12 cellular contexts compared by ENCODE assay signal in genomic region chr17:81166033-81166472, GRCh38. TPM values are rescaled to one million over a fixed set of nuclear protein-coding genes. Genes with fewer than 3 reads are reported as not detected.
DNase-seq lines count a peak whose midpoint lies in the region; ATAC-seq and TF ChIP-seq lines count a peak whose summit lies in the region.
"Had no signal": no experiment of that assay in that cellular context is flagged by ENCODE, and none has a peak within 500 bp of the region (broad histone marks: within the 10 kb centered on the region; RNA-seq: fewer than 3 reads in every experiment).

Gene AATK, minus strand, starts transcription at chr17:81166221. Its CDS starts 229 bp downstream, at chr17:81165992.

- H3K4me1 ChIP-seq in iPS-18a (ENCODE audit: control insufficient read depth, low read depth, low read length): no peaks in the 10 kb centered on the region

- TF ChIP-seq CTCF in Calu3 (IDR thresholded peaks at IDR 0.05; ENCODE audit: unreplicated experiment) (no peak), WERI-Rb-1 (IDR thresholded peaks at IDR 0.05; ENCODE audit: low read depth, low read length) (no peak), GM10248 (IDR thresholded peaks at IDR 0.05; ENCODE audit: control extremely low read depth, extremely low read depth, low read depth, missing control alignments) (no peak)

- CTCF ChIA-PET in Calu3 (lab: Charles Lee): no interaction called here
- CTCF ChIA-PET in GM10248 (lab: Yijun Ruan, JAX): no interaction called here

- peak within 1 kb of the TSS; percentile 72 for H3K4me3 ChIP-seq in WERI-Rb-1 (ENCODE audit: low read depth, low read length)
- peak within 1 kb of the TSS; percentile 34 for H3K4me3 ChIP-seq in iPS-18a (ENCODE audit: low read length)
- H3K4me3 ChIP-seq in skeletal muscle cell (ENCODE audit: low read depth, low read length): peak within 1 kb of the TSS; percentile 23
- H3K4me3 ChIP-seq: SK-N-MC had no signal

- DNase-seq in Calu3 (no peak), WERI-Rb-1 (no peak), skeletal muscle cell (ENCODE audit: low read depth) (no peak), NCI-H2171 (lab: John Stamatoyannopoulos, UW) (no peak), GM10248 (ENCODE audit: extremely low spot score) (no peak), MV-4-11 (lab: John Stamatoyannopoulos, UW) (no peak)
- DNase-seq: activated effector memory CD4-positive, alpha-beta T cell treated with anti-CD3 and anti-CD28 coated beads, Interleukin-2, amount 50 U/mL, for 16 hours; HCEC 1CT; Kasumi-1 had no signal

- no peaks in the 10 kb centered on the region for H3K27me3 ChIP-seq in WERI-Rb-1 (ENCODE audit: insufficient read depth, low read depth, severe bottlenecking)
- H3K27me3 ChIP-seq in iPS-18a (ENCODE audit: control insufficient read depth, insufficient read depth, low read length): peaks cover 14% of the 10 kb centered on the region

- no peak within 1 kb of the TSS for H3K27ac Mint-ChIP-seq in Calu3 (ENCODE audit: unreplicated experiment)

- no peaks in the 10 kb centered on the region for H3K36me3 Mint-ChIP-seq in Calu3 (ENCODE audit: insufficient read depth, unreplicated experiment)

- H3K9me3 ChIP-seq in WERI-Rb-1 (ENCODE audit: severe bottlenecking) (no peaks in the 10 kb centered on the region), iPS-18a (ENCODE audit: control insufficient read depth, low read depth, low read length) (no peaks in the 10 kb centered on the region)

- H3K36me3 ChIP-seq in WERI-Rb-1 (peaks cover 7% of the 10 kb centered on the region), iPS-18a (ENCODE audit: control insufficient read depth, low read depth, low read length) (no peaks in the 10 kb centered on the region)

- H3K9me3 Mint-ChIP-seq in Calu3 (ENCODE audit: low read depth, unreplicated experiment): no peaks in the 10 kb centered on the region

- no peak for ATAC-seq in esophagus mucosa

- intact Hi-C loops in Calu3 (cut with micrococcal nuclease; ENCODE audit: unreplicated experiment): no loop called here

- POLR2A ChIA-PET in GM10248 (lab: Yijun Ruan, JAX): no interaction called here

- BruUV-seq in Calu3 (replicated peaks; lab: Mats Ljungman, UMichigan): no TSS peak

- peak within 1 kb of the TSS; percentile 64 for H3K4me3 Mint-ChIP-seq in Calu3 (ENCODE audit: low read depth, unreplicated experiment)

- peak within 1 kb of the TSS; percentile 89 for H3K27ac ChIP-seq in WERI-Rb-1
- H3K27ac ChIP-seq in iPS-18a (ENCODE audit: low read length): no peak within 1 kb of the TSS
- H3K27ac ChIP-seq: SK-N-MC had no signal

- H3K4me1 Mint-ChIP-seq in Calu3 (ENCODE audit: low read depth, unreplicated experiment): no peaks in the 10 kb centered on the region

- no peak within 1 kb of the TSS for H3K9ac ChIP-seq in iPS-18a (ENCODE audit: low read length)

- peaks cover 47% of the 10 kb centered on the region for H3K27me3 Mint-ChIP-seq in Calu3 (ENCODE audit: unreplicated experiment)

RNA-seq across cellular contexts. Expression of gene AATK, which starts in this region (rescaled TPM):
- 0.71 TPM in 1 of 2 replicates, not detected in the other for total RNA-seq in Calu3 (2022)
- total RNA-seq in esophagus mucosa: 0.56 TPM
